26 cellular contexts compared by ENCODE assay signal in genomic region chr6:71056656-71057055, GRCh38.
"Had no signal": no experiment of that assay in that cellular context is flagged by ENCODE, and none has a peak within 500 bp of the region (broad histone marks: within the 10 kb centered on the region; RNA-seq: fewer than 3 reads in every experiment).

No MANE protein-coding gene starts in this region.

- H3K27ac ChIP-seq: KMS-11, Peyer's patch, RWPE1, SJCRH30, WERI-Rb-1 had no signal

- H3K9ac ChIP-seq: KMS-11, SK-N-SH had no signal

- H3K36me3 Mint-ChIP-seq: activated naive CD4-positive, alpha-beta T cell treated with anti-CD3 and anti-CD28 coated beads, Interleukin-2, amount 10 ng/mL, durations not matched to agents 7 days and 5 days; activated naive CD8-positive, alpha-beta T cell treated with anti-CD3 and anti-CD28 coated beads for 36 hours had no signal

- H3K4me1 ChIP-seq: Peyer's patch, SJCRH30 had no signal

- H3K4me2 ChIP-seq: KMS-11, SK-N-SH had no signal

- H3K4me1 Mint-ChIP-seq: activated CD4-positive, alpha-beta memory T cell treated with anti-CD3 and anti-CD28 coated beads, Interleukin-2, amount 10 ng/mL, durations not matched to agents 7 days and 5 days; activated CD4-positive, alpha-beta T cell treated with anti-CD3 and anti-CD28 coated beads for 36 hours; activated naive CD4-positive, alpha-beta T cell treated with anti-CD3 and anti-CD28 coated beads, Interleukin-2, amount 10 ng/mL, durations not matched to agents 7 days and 5 days; activated naive CD8-positive, alpha-beta T cell treated with anti-CD3 and anti-CD28 coated beads for 36 hours had no signal

- H3K27me3 ChIP-seq: MG63, Peyer's patch, SJCRH30 had no signal

- H3K36me3 ChIP-seq: MG63, Peyer's patch, SJCRH30, WERI-Rb-1 had no signal

- H3K4me3 Mint-ChIP-seq: activated CD4-positive, alpha-beta memory T cell treated with anti-CD3 and anti-CD28 coated beads, Interleukin-2, amount 10 ng/mL, durations not matched to agents 7 days and 5 days; activated CD4-positive, alpha-beta T cell treated with anti-CD3 and anti-CD28 coated beads for 36 hours; activated naive CD4-positive, alpha-beta T cell treated with anti-CD3 and anti-CD28 coated beads, Interleukin-2, amount 10 ng/mL, durations not matched to agents 7 days and 5 days; activated naive CD8-positive, alpha-beta T cell treated with anti-CD3 and anti-CD28 coated beads for 36 hours; activated T-cell treated with anti-CD3 and anti-CD28 coated beads, Interleukin-2, amount 50 U/mL, for 72 hours had no signal

- H3K9me3 ChIP-seq: MG63, Peyer's patch, SJCRH30, SK-N-SH had no signal

- DNase-seq: activated CD4-positive, alpha-beta memory T cell treated with anti-CD3 and anti-CD28 coated beads, Interleukin-2, amount 10 ng/mL, durations not matched to agents 7 days and 5 days; activated CD4-positive, alpha-beta T cell treated with anti-CD3 and anti-CD28 coated beads for 36 hours; activated CD4-positive, alpha-beta T cell treated with anti-CD3 and anti-CD28 coated beads, Interleukin-2, amount 50 U/mL, for 1 hour; activated gamma-delta T cell treated with Interleukin-2 at 50 U/mL for 16 hours; activated naive CD4-positive, alpha-beta T cell treated with anti-CD3 and anti-CD28 coated beads, Interleukin-2, amount 10 ng/mL, durations not matched to agents 7 days and 5 days; activated naive CD8-positive, alpha-beta T cell treated with anti-CD3 and anti-CD28 coated beads for 36 hours; activated T-cell treated with anti-CD3 and anti-CD28 coated beads for 4 hours; activated T-cell treated with anti-CD3 and anti-CD28 coated beads, Interleukin-2, amount 50 U/mL, for 72 hours; caudate nucleus; MG63; MV-4-11; NCI-H1092 treated with DMSO at 0.1 percent for 48 hours; NCI-H1436 treated with DMSO at 0.1 percent for 48 hours; NCI-H187; NCI-H2081; NCI-H345; NCI-H524; Peyer's patch; Right ventricle myocardium superior; SJCRH30; SK-N-SH; T-helper 1 cell; WERI-Rb-1 had no signal

- H3K4me3 ChIP-seq: MG63, Peyer's patch, SJCRH30 had no signal

- H3K9me3 Mint-ChIP-seq: activated CD4-positive, alpha-beta memory T cell treated with anti-CD3 and anti-CD28 coated beads, Interleukin-2, amount 10 ng/mL, durations not matched to agents 7 days and 5 days; activated naive CD4-positive, alpha-beta T cell treated with anti-CD3 and anti-CD28 coated beads, Interleukin-2, amount 10 ng/mL, durations not matched to agents 7 days and 5 days; activated naive CD8-positive, alpha-beta T cell treated with anti-CD3 and anti-CD28 coated beads for 36 hours; activated T-cell treated with anti-CD3 and anti-CD28 coated beads, Interleukin-2, amount 50 U/mL, for 72 hours; activated T-helper 2 cell treated with anti-CD3 and anti-CD28 coated beads, Interferon-gamma antibody, Interleukin-2, Interleukin-4, amounts not matched to agents 10 μg/mL and 5 μg/mL and 100 μg/mL, durations not matched to agents 14 hours and 24 hours and 36 hours had no signal

- H3K27ac Mint-ChIP-seq: activated CD4-positive, alpha-beta memory T cell treated with anti-CD3 and anti-CD28 coated beads, Interleukin-2, amount 10 ng/mL, durations not matched to agents 7 days and 5 days; activated CD4-positive, alpha-beta T cell treated with anti-CD3 and anti-CD28 coated beads for 36 hours; activated naive CD4-positive, alpha-beta T cell treated with anti-CD3 and anti-CD28 coated beads, Interleukin-2, amount 10 ng/mL, durations not matched to agents 7 days and 5 days; activated naive CD8-positive, alpha-beta T cell treated with anti-CD3 and anti-CD28 coated beads for 36 hours; activated T-cell treated with anti-CD3 and anti-CD28 coated beads, Interleukin-2, amount 50 U/mL, for 72 hours; activated T-helper 2 cell treated with anti-CD3 and anti-CD28 coated beads, Interferon-gamma antibody, Interleukin-2, Interleukin-4, amounts not matched to agents 10 μg/mL and 5 μg/mL and 100 μg/mL, durations not matched to agents 14 hours and 24 hours and 36 hours had no signal

- H3K27me3 Mint-ChIP-seq: activated CD4-positive, alpha-beta T cell treated with anti-CD3 and anti-CD28 coated beads for 36 hours had no signal

- ATAC-seq: activated CD4-positive, alpha-beta T cell treated with anti-CD3 and anti-CD28 coated beads for 36 hours; activated T-cell treated with anti-CD3 and anti-CD28 coated beads, Interleukin-2, amount 50 U/mL, for 72 hours had no signal
